In the genomic region with DNA sequence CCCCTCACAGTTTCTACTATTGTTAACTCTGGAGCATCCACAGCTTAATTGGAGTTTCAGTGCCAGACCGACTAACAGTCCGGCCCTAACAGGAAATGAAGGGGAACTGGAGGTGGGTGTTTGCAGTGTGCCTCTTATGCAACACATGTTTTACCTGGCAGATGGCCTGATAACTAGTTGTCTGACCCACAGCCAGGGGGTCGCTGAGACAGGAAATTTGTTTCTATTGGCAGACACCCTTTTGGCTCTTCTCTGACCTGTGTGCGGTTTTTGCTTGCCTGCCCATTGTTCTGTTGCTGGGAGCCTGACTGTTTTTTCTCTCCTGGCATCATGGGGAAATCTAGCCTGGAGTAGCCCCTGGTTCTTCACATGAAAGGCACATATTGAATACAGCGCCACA, we compare ENCODE assay signal across 35 cellular contexts.
A peak's percentile ranks its signal among the peaks of the same experiment; 100 is the strongest.
DNase-seq lines count a peak whose midpoint lies in the region; TF ChIP-seq lines count a peak whose summit lies in the region.
"Had no signal": no experiment of that assay in that cellular context is flagged by ENCODE, and none has a peak within 500 bp of the region (broad histone marks: within the 10 kb centered on the region; RNA-seq: fewer than 3 reads in every experiment).

No MANE protein-coding gene starts in this region.

- H3K27ac ChIP-seq in neural progenitor cell: no peak overlapping the region
- H3K27ac ChIP-seq in effector memory CD4-positive, alpha-beta T cell (ENCODE audit: insufficient read depth, low read length, poor library complexity, severe bottlenecking): no peak overlapping the region
- H3K27ac ChIP-seq: A549, esophagus squamous epithelium, gastrocnemius medialis, parathyroid adenoma, SJCRH30 had no signal

- H3K4me1 Mint-ChIP-seq in neural progenitor cell: peaks cover 5% of the 10 kb centered on the region
- H3K4me1 Mint-ChIP-seq: activated CD4-positive, alpha-beta T cell treated with anti-CD3 and anti-CD28 coated beads, Interleukin-2, amount 10 ng/mL, durations not matched to agents 24 days and 14 days; activated naive CD8-positive, alpha-beta T cell treated with anti-CD3 and anti-CD28 coated beads for 36 hours; central memory CD8-positive, alpha-beta T cell; immature natural killer cell had no signal

- no peak overlapping the region for H3K9ac ChIP-seq in neural progenitor cell
- H3K9ac ChIP-seq: parathyroid adenoma had no signal

- no peaks in the 10 kb centered on the region for H3K36me3 ChIP-seq in neural progenitor cell
- H3K36me3 ChIP-seq in effector memory CD4-positive, alpha-beta T cell (ENCODE audit: control insufficient read depth, insufficient read depth, low read length): no peaks in the 10 kb centered on the region
- H3K36me3 ChIP-seq: esophagus squamous epithelium, gastrocnemius medialis, SJCRH30 had no signal

- no peaks in the 10 kb centered on the region for H3K9me3 Mint-ChIP-seq in neural progenitor cell
- H3K9me3 Mint-ChIP-seq: nephron progenitor cell had no signal

- POLR2A ChIA-PET in HEK293T (lab: Yijun Ruan, JAX): no interaction called here

- no peaks in the 10 kb centered on the region for H3K27me3 ChIP-seq in neural progenitor cell
- H3K27me3 ChIP-seq in effector memory CD4-positive, alpha-beta T cell (replicated peaks; ENCODE audit: control insufficient read depth, insufficient read depth, low read length, poor library complexity, severe bottlenecking): no peaks in the 10 kb centered on the region
- H3K27me3 ChIP-seq: esophagus squamous epithelium, gastrocnemius medialis, SJCRH30 had no signal

- no peak for TF ChIP-seq CTCF in neural progenitor cell (IDR thresholded peaks at IDR 0.05)

- H3K79me2 ChIP-seq in neural progenitor cell (ENCODE audit: low read depth): no peaks in the 10 kb centered on the region
- H3K79me2 ChIP-seq: parathyroid adenoma had no signal

- peak overlapping the region; percentile 37 for H2AFZ ChIP-seq in neural progenitor cell (replicated peaks)
- H2AFZ ChIP-seq: parathyroid adenoma had no signal

- H4K20me1 ChIP-seq in neural progenitor cell (ENCODE audit: low read depth): no peaks in the 10 kb centered on the region

- H3K27me3 Mint-ChIP-seq in neural progenitor cell (ENCODE audit: insufficient read depth, low read depth): peaks cover 2% of the 10 kb centered on the region
- H3K27me3 Mint-ChIP-seq: activated CD4-positive, alpha-beta T cell treated with anti-CD3 and anti-CD28 coated beads, Interleukin-2, amount 10 ng/mL, durations not matched to agents 24 days and 14 days; activated naive CD8-positive, alpha-beta T cell treated with anti-CD3 and anti-CD28 coated beads for 36 hours; central memory CD8-positive, alpha-beta T cell; dendritic cell treated with granulocyte-macrophage colony-stimulating factor and Interleukin-4, amounts not matched to agents 40 ng/mL and 50 ng/mL, for 4 days had no signal

- no peaks in the 10 kb centered on the region for H3F3A ChIP-seq in neural progenitor cell (ENCODE audit: low read depth)

- DNase-seq in Daoy (ENCODE audit: low read depth) (peak; percentile 39), M059J (ENCODE audit: low read depth) (peak; percentile 6), dermis microvascular lymphatic vessel endothelial cell (ENCODE audit: low read depth in 2 of 2) (peak; percentile 94 to 99), neural progenitor cell (ENCODE audit: low spot score) (no peak), hepatic stellate cell (ENCODE audit: low spot score) (no peak), HEK293T (ENCODE audit: extremely low spot score) (no peak)
- no peak for DNase-seq in effector memory CD4-positive, alpha-beta T cell
- DNase-seq in activated CD8-positive, alpha-beta memory T cell treated with anti-CD3 and anti-CD28 coated beads, Interleukin-2, amount 50 U/mL, for 4 hours: no peak
- DNase-seq: activated CD4-positive, alpha-beta T cell treated with anti-CD3 and anti-CD28 coated beads, Interleukin-2, amount 10 ng/mL, durations not matched to agents 24 days and 14 days; activated gamma-delta T cell; activated naive CD8-positive, alpha-beta T cell treated with anti-CD3 and anti-CD28 coated beads for 36 hours; activated T-cell treated with anti-CD3 and anti-CD28 coated beads, Interleukin-2, amount 50 U/mL, for 4 hours; aorta; Calu3; DMS79 treated with DMSO at 0.1 percent for 48 hours; esophagus squamous epithelium; gastrocnemius medialis; H7; hippocampal formation; immature natural killer cell; Karpas-422; left colon; MV-4-11; NCI-H1436; NCI-H2107; nephron progenitor cell; RPMI8226; SJCRH30; stimulated activated naive CD8-positive, alpha-beta T cell treated with anti-CD3 and anti-CD28 coated beads, Interleukin-15, Interleukin-2, amounts not matched to agents 100 U/mL and 50 U/mL, for 24 hours; T1000 had no signal

- no peak overlapping the region for H3K27ac Mint-ChIP-seq in neural progenitor cell
- H3K27ac Mint-ChIP-seq: activated CD4-positive, alpha-beta T cell treated with anti-CD3 and anti-CD28 coated beads, Interleukin-2, amount 10 ng/mL, durations not matched to agents 24 days and 14 days; activated naive CD8-positive, alpha-beta T cell treated with anti-CD3 and anti-CD28 coated beads for 36 hours; dendritic cell treated with granulocyte-macrophage colony-stimulating factor and Interleukin-4, amounts not matched to agents 40 ng/mL and 50 ng/mL, for 4 days; immature natural killer cell; nephron progenitor cell had no signal

- no peaks in the 10 kb centered on the region for H3K36me3 Mint-ChIP-seq in neural progenitor cell
- H3K36me3 Mint-ChIP-seq: activated naive CD8-positive, alpha-beta T cell treated with anti-CD3 and anti-CD28 coated beads for 36 hours; immature natural killer cell had no signal

- no peaks in the 10 kb centered on the region for H3K9me3 ChIP-seq in neural progenitor cell (ENCODE audit: low read depth)
- no peaks in the 10 kb centered on the region for H3K9me3 ChIP-seq in effector memory CD4-positive, alpha-beta T cell (ENCODE audit: control insufficient read depth, low read length)
- H3K9me3 ChIP-seq: A549, esophagus squamous epithelium, gastrocnemius medialis, SJCRH30 had no signal

- CTCF ChIA-PET in HEK293T (lab: Yijun Ruan, JAX): no interaction called here

- H3K4me3 Mint-ChIP-seq in neural progenitor cell: no peak overlapping the region
- H3K4me3 Mint-ChIP-seq: activated CD4-positive, alpha-beta T cell treated with anti-CD3 and anti-CD28 coated beads, Interleukin-2, amount 10 ng/mL, durations not matched to agents 24 days and 14 days; activated naive CD8-positive, alpha-beta T cell treated with anti-CD3 and anti-CD28 coated beads for 36 hours; activated T-cell treated with anti-CD3 and anti-CD28 coated beads, Interleukin-2, amount 50 U/mL, for 4 hours; central memory CD8-positive, alpha-beta T cell; dendritic cell treated with granulocyte-macrophage colony-stimulating factor and Interleukin-4, amounts not matched to agents 40 ng/mL and 50 ng/mL, for 4 days; immature natural killer cell; nephron progenitor cell had no signal

- no peak overlapping the region for H3K4me2 ChIP-seq in neural progenitor cell
- H3K4me2 ChIP-seq: A549, smooth muscle cell had no signal

- H3K4me1 ChIP-seq in neural progenitor cell: no peaks in the 10 kb centered on the region
- no peaks in the 10 kb centered on the region for H3K4me1 ChIP-seq in effector memory CD4-positive, alpha-beta T cell (ENCODE audit: control insufficient read depth, insufficient read depth, low read length, poor library complexity, severe bottlenecking)
- H3K4me1 ChIP-seq: A549, esophagus squamous epithelium, gastrocnemius medialis, parathyroid adenoma, SJCRH30 had no signal

- no peak overlapping the region for H3K4me3 ChIP-seq in neural progenitor cell
- no peak overlapping the region for H3K4me3 ChIP-seq in effector memory CD4-positive, alpha-beta T cell (ENCODE audit: insufficient read depth, low read depth, low read length, poor library complexity, severe bottlenecking)
- H3K4me3 ChIP-seq: A549, esophagus squamous epithelium, gastrocnemius medialis, SJCRH30, smooth muscle cell had no signal

TF ChIP-seq in HEK293T, 16 proteins besides CTCF, POLR2A, EP300 and RAD21:
- TF ChIP-seq SUZ12 (IDR thresholded peaks at IDR 0.05) (no peak), ELF4 (IDR thresholded peaks at IDR 0.05) (no peak), SP1 (IDR thresholded peaks at IDR 0.05) (no peak), FOXA1 (IDR thresholded peaks at IDR 0.05) (no peak), FOXK2 (IDR thresholded peaks at IDR 0.05) (no peak), L3MBTL2 (conservative IDR thresholded peaks at IDR 0.05) (no peak), ZNF384 (IDR thresholded peaks at IDR 0.05) (no peak), HDGF (IDR thresholded peaks at IDR 0.05; ENCODE audit: borderline replicate concordance) (no peak), NFRKB (IDR thresholded peaks at IDR 0.05) (no peak), PKNOX1 (IDR thresholded peaks at IDR 0.05) (no peak), ARNT (IDR thresholded peaks at IDR 0.05) (no peak), TARDBP (IDR thresholded peaks at IDR 0.05) (no peak)

Comparison
In these comparisons a context has a peak if more than half of its experiments do, and no peak if none do; other contexts are left out.
1. DNase-seq: peak in Daoy (single experiment), M059J (single experiment) and dermis microvascular lymphatic vessel endothelial cell (2 of 2); none in neural progenitor cell (single experiment), hepatic stellate cell (single experiment), HEK293T (single experiment), effector memory CD4-positive, alpha-beta T cell (0 of 3) and activated CD8-positive, alpha-beta memory T cell treated with anti-CD3 and anti-CD28 coated beads, Interleukin-2, amount 50 U/mL, for 4 hours (single experiment).